In the genomic region with DNA sequence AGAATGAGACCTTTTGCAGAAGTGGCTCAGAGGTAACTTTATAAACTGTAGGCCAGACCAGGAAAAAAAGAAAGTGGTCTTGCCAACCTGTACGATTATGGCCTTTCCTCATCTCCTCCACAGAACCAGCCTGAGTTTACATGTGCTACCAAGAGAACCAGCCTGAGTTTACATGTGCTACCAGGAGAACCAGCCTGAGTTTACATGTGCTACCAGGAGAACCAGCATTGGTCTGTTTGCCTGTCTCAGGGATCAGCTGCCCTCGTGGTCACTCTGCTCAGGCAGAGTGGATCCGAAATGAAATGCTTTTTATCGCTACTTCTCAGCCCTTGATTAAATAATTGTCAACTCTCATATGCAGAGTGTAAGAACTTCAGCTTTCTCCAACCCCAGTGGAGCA, we compare ENCODE assay signal across 8 cellular contexts.
"Had no signal": no experiment of that assay in that cellular context is flagged by ENCODE, and none has a peak within 500 bp of the region (broad histone marks: within the 10 kb centered on the region; RNA-seq: fewer than 3 reads in every experiment).

No MANE protein-coding gene starts in this region.

- H3K4me3 ChIP-seq: GM12878 had no signal

- ATAC-seq: GM12878 had no signal

- DNase-seq: GDM1, GF-D8 had no signal

- FAIRE-seq: G401.6, GM12878, GM12891, GM12892, GM18507, GM19239 had no signal
